ENCODE assay signal across 22 cellular contexts in genomic region chrX:41081821-41082220, GRCh38.
"Had no signal": no experiment of that assay in that cellular context is flagged by ENCODE, and none has a peak within 500 bp of the region (broad histone marks: within the 10 kb centered on the region; RNA-seq: fewer than 3 reads in every experiment).

No MANE protein-coding gene starts in this region.

- DNase-seq: KBM-7, MV-4-11, NCI-H1048, NCI-H1105, NCI-H1417, NCI-H1436 treated with DMSO at 0.1 percent for 48 hours, NCI-H1694, NCI-H187 treated with DMSO at 0.1 percent for 48 hours, NCI-H2029 treated with DMSO at 0.1 percent for 48 hours, NCI-H2107, NCI-H226, NCI-H446, NCI-H510A, NCI-H524 treated with DMSO at 0.1 percent for 48 hours, NCI-H774, Right ventricle myocardium superior, RPMI8226, SIG-M5 had no signal

- H3K9me3 ChIP-seq: SJSA1 had no signal

- FAIRE-seq: HTR-8/SVneo, RCC 7860 had no signal

- H3K4me3 ChIP-seq: SJSA1, SK-N-MC had no signal

- H3K27ac ChIP-seq: SJSA1, SK-N-MC had no signal

- H3K27me3 ChIP-seq: SJSA1 had no signal
